1 cellular context compared by ENCODE assay signal in the genomic region with DNA sequence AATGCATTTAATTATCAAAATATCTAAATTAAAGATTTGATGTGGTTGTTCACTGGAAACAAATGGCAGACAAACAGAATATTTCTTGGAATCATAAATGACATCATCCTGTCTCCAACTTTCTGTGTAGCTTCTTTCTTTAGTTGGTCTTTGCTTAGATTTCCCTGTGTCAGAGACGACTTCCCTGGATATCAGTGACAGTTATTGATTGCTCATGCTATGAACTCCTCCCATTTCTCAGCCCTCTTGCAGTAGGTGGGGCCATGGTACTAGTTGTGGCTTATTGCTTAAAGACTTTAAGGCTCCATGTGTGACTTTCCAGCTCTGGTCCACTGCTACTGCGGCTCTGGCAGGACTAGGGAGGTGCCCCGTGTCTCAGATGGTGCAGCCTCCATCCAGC.
TF ChIP-seq lines count a peak whose summit lies in the region.

No MANE protein-coding gene starts in this region.

TF ChIP-seq in K562, 482 proteins besides CTCF, POLR2A, EP300 and RAD21 (continued from another document):
- TF ChIP-seq YY1 (IDR thresholded peaks at IDR 0.05; ENCODE audit: borderline replicate concordance in 1 of 3, control insufficient read depth in 1 of 3, extremely low read depth in 1 of 3, insufficient read depth in 3 of 3, insufficient read length in 1 of 3, insufficient replicate concordance in 2 of 3, low read depth in 1 of 3, low read length in 2 of 3) (no peak), MEIS2 (IDR thresholded peaks at IDR 0.05; ENCODE audit: partially characterized antibody) (peak; percentile 87), RB1 (IDR thresholded peaks at IDR 0.05; ENCODE audit: low read depth) (no peak)
- TF ChIP-seq, protein P1, sequence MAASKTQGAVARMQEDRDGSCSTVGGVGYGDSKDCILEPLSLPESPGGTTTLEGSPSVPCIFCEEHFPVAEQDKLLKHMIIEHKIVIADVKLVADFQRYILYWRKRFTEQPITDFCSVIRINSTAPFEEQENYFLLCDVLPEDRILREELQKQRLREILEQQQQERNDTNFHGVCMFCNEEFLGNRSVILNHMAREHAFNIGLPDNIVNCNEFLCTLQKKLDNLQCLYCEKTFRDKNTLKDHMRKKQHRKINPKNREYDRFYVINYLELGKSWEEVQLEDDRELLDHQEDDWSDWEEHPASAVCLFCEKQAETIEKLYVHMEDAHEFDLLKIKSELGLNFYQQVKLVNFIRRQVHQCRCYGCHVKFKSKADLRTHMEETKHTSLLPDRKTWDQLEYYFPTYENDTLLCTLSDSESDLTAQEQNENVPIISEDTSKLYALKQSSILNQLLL (CRISPR knock-in tag; IDR thresholded peaks at IDR 0.05; ENCODE audit: borderline replicate concordance), result no peak
